ENCODE assay signal across 8 cellular contexts in the genomic region with DNA sequence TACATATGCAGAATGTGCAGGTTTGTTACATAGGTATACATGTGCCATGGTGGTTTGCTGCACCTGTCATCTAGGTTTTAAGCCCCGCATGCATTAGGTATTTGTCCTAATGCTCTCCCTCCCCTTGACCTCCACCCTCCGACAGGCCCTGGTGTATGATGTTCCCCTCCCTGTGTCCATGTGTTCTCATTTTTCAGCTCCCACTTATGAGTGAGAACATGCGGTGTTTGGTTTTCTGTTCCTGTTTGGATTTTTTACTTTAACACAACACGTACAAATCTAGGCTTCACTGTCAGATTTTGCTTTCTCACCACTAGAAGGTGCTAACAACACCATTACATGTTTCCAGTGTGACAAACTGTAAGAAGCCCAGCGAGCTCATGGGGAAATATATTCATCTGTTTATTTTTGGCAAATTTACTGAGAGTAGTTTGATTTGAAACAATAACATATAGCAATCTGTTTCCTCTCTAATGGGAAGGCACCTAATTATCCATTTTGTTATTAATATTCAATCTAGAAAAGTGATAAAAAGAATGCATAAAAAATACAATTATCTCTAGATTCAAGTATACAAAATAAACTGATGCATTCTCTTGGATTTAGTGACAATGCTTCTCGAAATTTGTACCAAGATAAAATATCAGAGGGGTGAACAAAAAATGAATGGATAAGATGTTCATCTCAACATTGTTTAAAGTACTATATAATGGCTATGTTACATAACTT. TPM values are rescaled to one million over a fixed set of nuclear protein-coding genes. Genes with fewer than 3 reads are reported as not detected.
DNase-seq lines count a peak whose midpoint lies in the region; ATAC-seq and TF ChIP-seq lines count a peak whose summit lies in the region.

No MANE protein-coding gene starts in this region.

- no peaks in the 10 kb centered on the region for H3K9me3 Mint-ChIP-seq in activated CD8-positive, alpha-beta T cell treated with anti-CD3 and anti-CD28 coated beads, Interleukin-2, amount 10 ng/mL, durations not matched to agents 7 days and 5 days (ENCODE audit: insufficient read depth)
- H3K9me3 Mint-ChIP-seq in glutamatergic neuron (ENCODE audit: unreplicated experiment) = no peaks in the 10 kb centered on the region
- no peaks in the 10 kb centered on the region for H3K9me3 Mint-ChIP-seq in stimulated activated effector memory CD8-positive, alpha-beta T cell treated with anti-CD3 and anti-CD28 coated beads, Interleukin-12 subunit alpha, Interleukin-12 subunit beta, amount 100 ng/mL, for 72 hours

- CTCF ChIA-PET in AG04449 (lab: Yijun Ruan, JAX) = interaction anchor here (0.7 to 5.5 kb wide), 30 partner anchors 10 to 372 kb away, joined by 3 to 54 read pairs (median 5); no protein-coding TSS in a partner anchor
- CTCF ChIA-PET in HEK293 (lab: Yijun Ruan, JAX) = interaction anchor here (0.5 to 3.7 kb wide), 29 partner anchors 10 to 651 kb away, joined by 3 to 24 read pairs (median 5); no protein-coding TSS in a partner anchor
- CTCF ChIA-PET in activated CD8-positive, alpha-beta T cell treated with anti-CD3 and anti-CD28 coated beads, Interleukin-2, amount 10 ng/mL, durations not matched to agents 7 days and 5 days (lab: Charles Lee) = interaction anchor here (0.6 to 9.9 kb wide), 31 partner anchors 9 to 648 kb away, joined by 3 to 484 read pairs (median 6); partner anchors contain the start of genes BIRC2 and BIRC3

- H3K4me3 ChIP-seq in AG04449 (ENCODE audit: low read depth, low read length) = no peak overlapping the region
- H3K4me3 ChIP-seq in GM12865 (ENCODE audit: low read depth, low read length) = peak overlapping the region; percentile 48
- no peak overlapping the region for H3K4me3 ChIP-seq in HEK293 (ENCODE audit: low read depth, low read length)

- H3K4me1 Mint-ChIP-seq in activated CD8-positive, alpha-beta T cell treated with anti-CD3 and anti-CD28 coated beads, Interleukin-2, amount 10 ng/mL, durations not matched to agents 7 days and 5 days (ENCODE audit: low read depth) = peaks cover 25% of the 10 kb centered on the region
- no peaks in the 10 kb centered on the region for H3K4me1 Mint-ChIP-seq in glutamatergic neuron (ENCODE audit: low read depth, unreplicated experiment)
- H3K4me1 Mint-ChIP-seq in stimulated activated effector memory CD8-positive, alpha-beta T cell treated with anti-CD3 and anti-CD28 coated beads, Interleukin-12 subunit alpha, Interleukin-12 subunit beta, amount 100 ng/mL, for 72 hours = peaks cover 28% of the 10 kb centered on the region

- DNase-seq in AG04449 (ENCODE audit: low read depth, low spot score) (no peak), GM12865 (ENCODE audit: low read depth) (peak; percentile 84), LoVo (ENCODE audit: low spot score) (peak; percentile 56), glutamatergic neuron (no peak)
- peak; percentile 51 for DNase-seq in activated CD8-positive, alpha-beta T cell treated with anti-CD3 and anti-CD28 coated beads, Interleukin-2, amount 10 ng/mL, durations not matched to agents 7 days and 5 days
- DNase-seq in stimulated activated effector memory CD8-positive, alpha-beta T cell treated with anti-CD3 and anti-CD28 coated beads, Interleukin-12 subunit alpha, Interleukin-12 subunit beta, amount 100 ng/mL, for 72 hours (ENCODE audit: low spot score in 2 of 2) = no peak
- no peak for DNase-seq in stimulated activated naive CD4-positive, alpha-beta T cell treated with Interleukin-2 at 50 U/mL for 16 hours (lab: John Stamatoyannopoulos, UW)

- peak overlapping the region; percentile 73 for H3K4me3 Mint-ChIP-seq in activated CD8-positive, alpha-beta T cell treated with anti-CD3 and anti-CD28 coated beads, Interleukin-2, amount 10 ng/mL, durations not matched to agents 7 days and 5 days
- H3K4me3 Mint-ChIP-seq in glutamatergic neuron (ENCODE audit: unreplicated experiment) = no peak overlapping the region
- H3K4me3 Mint-ChIP-seq in stimulated activated effector memory CD8-positive, alpha-beta T cell treated with anti-CD3 and anti-CD28 coated beads, Interleukin-12 subunit alpha, Interleukin-12 subunit beta, amount 100 ng/mL, for 72 hours = peak overlapping the region; percentile 78

- ATAC-seq in activated CD8-positive, alpha-beta T cell treated with anti-CD3 and anti-CD28 coated beads, Interleukin-2, amount 10 ng/mL, durations not matched to agents 7 days and 5 days = peak; percentile 91
- ATAC-seq in stimulated activated effector memory CD8-positive, alpha-beta T cell treated with anti-CD3 and anti-CD28 coated beads, Interleukin-12 subunit alpha, Interleukin-12 subunit beta, amount 100 ng/mL, for 72 hours = peak; percentile 91

- H3K27ac Mint-ChIP-seq in activated CD8-positive, alpha-beta T cell treated with anti-CD3 and anti-CD28 coated beads, Interleukin-2, amount 10 ng/mL, durations not matched to agents 7 days and 5 days = peak overlapping the region; percentile 88
- no peak overlapping the region for H3K27ac Mint-ChIP-seq in glutamatergic neuron (ENCODE audit: unreplicated experiment)
- peak overlapping the region; percentile 82 for H3K27ac Mint-ChIP-seq in stimulated activated effector memory CD8-positive, alpha-beta T cell treated with anti-CD3 and anti-CD28 coated beads, Interleukin-12 subunit alpha, Interleukin-12 subunit beta, amount 100 ng/mL, for 72 hours

- H3K27me3 Mint-ChIP-seq in activated CD8-positive, alpha-beta T cell treated with anti-CD3 and anti-CD28 coated beads, Interleukin-2, amount 10 ng/mL, durations not matched to agents 7 days and 5 days (ENCODE audit: low read depth) = no peaks in the 10 kb centered on the region
- H3K27me3 Mint-ChIP-seq in glutamatergic neuron (ENCODE audit: unreplicated experiment) = no peaks in the 10 kb centered on the region

- H3K9me3 ChIP-seq in HEK293 (ENCODE audit: control insufficient read depth, insufficient read depth, low read depth, low read length) = no peaks in the 10 kb centered on the region

- POLR2A ChIA-PET in AG04449 (lab: Yijun Ruan, JAX) (no interaction called here), HEK293 (lab: Yijun Ruan, JAX) (interaction anchor here (0.7 kb wide), 1 partner anchor 61 kb away, joined by 5 read pairs; no protein-coding TSS in a partner anchor)
- POLR2A ChIA-PET in activated CD8-positive, alpha-beta T cell treated with anti-CD3 and anti-CD28 coated beads, Interleukin-2, amount 10 ng/mL, durations not matched to agents 7 days and 5 days (lab: Charles Lee) = interaction anchor here (1.0 to 2.7 kb wide), 4 partner anchors 12 to 27 kb away, joined by 3 to 23 read pairs (median 4); partner anchors contain the start of gene BIRC3

- peaks cover 2% of the 10 kb centered on the region for H3K36me3 Mint-ChIP-seq in activated CD8-positive, alpha-beta T cell treated with anti-CD3 and anti-CD28 coated beads, Interleukin-2, amount 10 ng/mL, durations not matched to agents 7 days and 5 days (ENCODE audit: low read depth)
- no peaks in the 10 kb centered on the region for H3K36me3 Mint-ChIP-seq in glutamatergic neuron (ENCODE audit: unreplicated experiment)
- no peaks in the 10 kb centered on the region for H3K36me3 Mint-ChIP-seq in stimulated activated effector memory CD8-positive, alpha-beta T cell treated with anti-CD3 and anti-CD28 coated beads, Interleukin-12 subunit alpha, Interleukin-12 subunit beta, amount 100 ng/mL, for 72 hours

- H3K27ac ChIP-seq in HEK293 (ENCODE audit: extremely low read depth, low read depth, low read length) = no peak overlapping the region

- H3K36me3 ChIP-seq in HEK293 (ENCODE audit: control insufficient read depth in 2 of 2, insufficient read depth in 1 of 2, low read length in 2 of 2) = no peaks in the 10 kb centered on the region

- H3K4me1 ChIP-seq in HEK293 (ENCODE audit: control insufficient read depth, insufficient read depth, low read length) = no peaks in the 10 kb centered on the region

- TF ChIP-seq CTCF in AG04449 (IDR thresholded peaks at IDR 0.05; ENCODE audit: insufficient read depth, low read length, missing control alignments) (peak; percentile 55), GM12865 (IDR thresholded peaks at IDR 0.05; ENCODE audit: insufficient read depth, low read depth, low read length, missing control alignments) (peak; percentile 72), HEK293 (tag by site-specific recombination; IDR thresholded peaks at IDR 0.05) (no peak), glutamatergic neuron (IDR thresholded peaks at IDR 0.05; ENCODE audit: partially characterized antibody, unreplicated experiment) (peak; percentile 34)

TF ChIP-seq in HEK293, 187 proteins besides CTCF, POLR2A, EP300 and RAD21:
- TF ChIP-seq SCRT2 (tag by site-specific recombination; IDR thresholded peaks at IDR 0.05) (no peak), ZNF654 (tag by site-specific recombination; IDR thresholded peaks at IDR 0.05; ENCODE audit: low read depth) (peak; percentile 17; the same call in 1 of the 2 replicates), ZNF133 (tag by site-specific recombination; IDR thresholded peaks at IDR 0.05) (no peak)

RNA-seq across cellular contexts. Expression of gene BIRC3, which starts 23.2 kb away (rescaled TPM):
- total RNA-seq in activated CD8-positive, alpha-beta T cell treated with anti-CD3 and anti-CD28 coated beads, Interleukin-2, amount 10 ng/mL, durations not matched to agents 7 days and 5 days = 10 to 100 TPM; 12.9 to 14.5 TPM
- total RNA-seq in glutamatergic neuron (ENCODE audit: unreplicated experiment) = not detected

RNA-seq across cellular contexts. Expression of gene BIRC2, which starts 53.0 kb away (rescaled TPM):
- total RNA-seq in activated CD8-positive, alpha-beta T cell treated with anti-CD3 and anti-CD28 coated beads, Interleukin-2, amount 10 ng/mL, durations not matched to agents 7 days and 5 days = 10 to 100 TPM; 28.3 to 30.4 TPM
- 44.8 TPM for total RNA-seq in glutamatergic neuron (ENCODE audit: unreplicated experiment)

Comparison
In these comparisons a context has a peak if more than half of its experiments do, and no peak if none do; other contexts are left out.
1. DNase-seq: peak in GM12865 (single experiment), LoVo (single experiment) and activated CD8-positive, alpha-beta T cell treated with anti-CD3 and anti-CD28 coated beads, Interleukin-2, amount 10 ng/mL, durations not matched to agents 7 days and 5 days (single experiment); none in AG04449 (single experiment), glutamatergic neuron (single experiment), stimulated activated effector memory CD8-positive, alpha-beta T cell treated with anti-CD3 and anti-CD28 coated beads, Interleukin-12 subunit alpha, Interleukin-12 subunit beta, amount 100 ng/mL, for 72 hours (0 of 2) and stimulated activated naive CD4-positive, alpha-beta T cell treated with Interleukin-2 at 50 U/mL for 16 hours (single experiment).
2. RNA of gene BIRC3, which starts 23.2 kb away (total RNA-seq): 12.9 to 14.5 TPM in activated CD8-positive, alpha-beta T cell treated with anti-CD3 and anti-CD28 coated beads, Interleukin-2, amount 10 ng/mL, durations not matched to agents 7 days and 5 days; not detected in glutamatergic neuron (single experiment); every median in the first group is over 10 times any median in the second.